1 cellular context compared by ENCODE assay signal in the genomic region with DNA sequence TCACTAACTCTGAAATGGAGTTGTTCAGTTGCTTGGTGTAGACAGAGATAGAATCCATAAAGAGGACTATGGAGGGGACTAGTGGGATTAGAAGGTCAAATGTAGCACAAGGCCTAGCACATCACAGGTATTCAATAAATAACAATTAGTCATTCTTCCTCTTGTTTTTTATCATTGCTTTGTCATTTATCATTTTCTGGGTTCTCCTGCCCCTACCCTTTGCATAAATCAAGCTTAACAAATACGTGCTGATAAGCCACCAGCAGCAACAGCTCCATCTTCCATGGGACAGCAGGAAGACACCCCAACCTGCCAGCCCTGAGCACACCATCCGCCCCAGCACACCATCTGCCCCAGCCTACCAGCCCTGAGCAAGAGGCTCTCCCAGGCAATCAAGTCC.
TF ChIP-seq lines count a peak whose summit lies in the region.

No MANE protein-coding gene starts in this region.

TF ChIP-seq in WTC11, 78 proteins besides CTCF, POLR2A, EP300 and RAD21 (continued from another document):
- TF ChIP-seq ZNF121 (CRISPR knock-in tag; IDR thresholded peaks at IDR 0.05) (no peak), TEAD1 (CRISPR knock-in tag; IDR thresholded peaks at IDR 0.05) (no peak), TCF7 (CRISPR knock-in tag; IDR thresholded peaks at IDR 0.05; ENCODE audit: low read depth) (no peak), GABPB1 (CRISPR knock-in tag; IDR thresholded peaks at IDR 0.05) (no peak), NFYB (CRISPR knock-in tag; conservative IDR thresholded peaks at IDR 0.05; ENCODE audit: low read depth) (no peak), OVOL2 (CRISPR knock-in tag; IDR thresholded peaks at IDR 0.05; ENCODE audit: borderline replicate concordance) (no peak), CREM (CRISPR knock-in tag; IDR thresholded peaks at IDR 0.05) (no peak), FOXP1 (CRISPR knock-in tag; IDR thresholded peaks at IDR 0.05; ENCODE audit: borderline replicate concordance) (no peak), PRRX2 (CRISPR knock-in tag; IDR thresholded peaks at IDR 0.05) (no peak), NFATC4 (CRISPR knock-in tag; IDR thresholded peaks at IDR 0.05) (no peak), MYBL2 (CRISPR knock-in tag; IDR thresholded peaks at IDR 0.05) (no peak)
- TF ChIP-seq, protein P1, sequence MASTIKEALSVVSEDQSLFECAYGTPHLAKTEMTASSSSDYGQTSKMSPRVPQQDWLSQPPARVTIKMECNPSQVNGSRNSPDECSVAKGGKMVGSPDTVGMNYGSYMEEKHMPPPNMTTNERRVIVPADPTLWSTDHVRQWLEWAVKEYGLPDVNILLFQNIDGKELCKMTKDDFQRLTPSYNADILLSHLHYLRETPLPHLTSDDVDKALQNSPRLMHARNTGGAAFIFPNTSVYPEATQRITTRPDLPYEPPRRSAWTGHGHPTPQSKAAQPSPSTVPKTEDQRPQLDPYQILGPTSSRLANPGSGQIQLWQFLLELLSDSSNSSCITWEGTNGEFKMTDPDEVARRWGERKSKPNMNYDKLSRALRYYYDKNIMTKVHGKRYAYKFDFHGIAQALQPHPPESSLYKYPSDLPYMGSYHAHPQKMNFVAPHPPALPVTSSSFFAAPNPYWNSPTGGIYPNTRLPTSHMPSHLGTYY (CRISPR knock-in tag; IDR thresholded peaks at IDR 0.05): no peak
- TF ChIP-seq, protein P2, sequence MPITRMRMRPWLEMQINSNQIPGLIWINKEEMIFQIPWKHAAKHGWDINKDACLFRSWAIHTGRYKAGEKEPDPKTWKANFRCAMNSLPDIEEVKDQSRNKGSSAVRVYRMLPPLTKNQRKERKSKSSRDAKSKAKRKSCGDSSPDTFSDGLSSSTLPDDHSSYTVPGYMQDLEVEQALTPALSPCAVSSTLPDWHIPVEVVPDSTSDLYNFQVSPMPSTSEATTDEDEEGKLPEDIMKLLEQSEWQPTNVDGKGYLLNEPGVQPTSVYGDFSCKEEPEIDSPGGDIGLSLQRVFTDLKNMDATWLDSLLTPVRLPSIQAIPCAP (CRISPR knock-in tag; IDR thresholded peaks at IDR 0.05): no peak
- TF ChIP-seq, protein P3, sequence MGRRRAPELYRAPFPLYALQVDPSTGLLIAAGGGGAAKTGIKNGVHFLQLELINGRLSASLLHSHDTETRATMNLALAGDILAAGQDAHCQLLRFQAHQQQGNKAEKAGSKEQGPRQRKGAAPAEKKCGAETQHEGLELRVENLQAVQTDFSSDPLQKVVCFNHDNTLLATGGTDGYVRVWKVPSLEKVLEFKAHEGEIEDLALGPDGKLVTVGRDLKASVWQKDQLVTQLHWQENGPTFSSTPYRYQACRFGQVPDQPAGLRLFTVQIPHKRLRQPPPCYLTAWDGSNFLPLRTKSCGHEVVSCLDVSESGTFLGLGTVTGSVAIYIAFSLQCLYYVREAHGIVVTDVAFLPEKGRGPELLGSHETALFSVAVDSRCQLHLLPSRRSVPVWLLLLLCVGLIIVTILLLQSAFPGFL (CRISPR knock-in tag; IDR thresholded peaks at IDR 0.05; ENCODE audit: borderline replicate concordance): no peak
- TF ChIP-seq, protein P4, sequence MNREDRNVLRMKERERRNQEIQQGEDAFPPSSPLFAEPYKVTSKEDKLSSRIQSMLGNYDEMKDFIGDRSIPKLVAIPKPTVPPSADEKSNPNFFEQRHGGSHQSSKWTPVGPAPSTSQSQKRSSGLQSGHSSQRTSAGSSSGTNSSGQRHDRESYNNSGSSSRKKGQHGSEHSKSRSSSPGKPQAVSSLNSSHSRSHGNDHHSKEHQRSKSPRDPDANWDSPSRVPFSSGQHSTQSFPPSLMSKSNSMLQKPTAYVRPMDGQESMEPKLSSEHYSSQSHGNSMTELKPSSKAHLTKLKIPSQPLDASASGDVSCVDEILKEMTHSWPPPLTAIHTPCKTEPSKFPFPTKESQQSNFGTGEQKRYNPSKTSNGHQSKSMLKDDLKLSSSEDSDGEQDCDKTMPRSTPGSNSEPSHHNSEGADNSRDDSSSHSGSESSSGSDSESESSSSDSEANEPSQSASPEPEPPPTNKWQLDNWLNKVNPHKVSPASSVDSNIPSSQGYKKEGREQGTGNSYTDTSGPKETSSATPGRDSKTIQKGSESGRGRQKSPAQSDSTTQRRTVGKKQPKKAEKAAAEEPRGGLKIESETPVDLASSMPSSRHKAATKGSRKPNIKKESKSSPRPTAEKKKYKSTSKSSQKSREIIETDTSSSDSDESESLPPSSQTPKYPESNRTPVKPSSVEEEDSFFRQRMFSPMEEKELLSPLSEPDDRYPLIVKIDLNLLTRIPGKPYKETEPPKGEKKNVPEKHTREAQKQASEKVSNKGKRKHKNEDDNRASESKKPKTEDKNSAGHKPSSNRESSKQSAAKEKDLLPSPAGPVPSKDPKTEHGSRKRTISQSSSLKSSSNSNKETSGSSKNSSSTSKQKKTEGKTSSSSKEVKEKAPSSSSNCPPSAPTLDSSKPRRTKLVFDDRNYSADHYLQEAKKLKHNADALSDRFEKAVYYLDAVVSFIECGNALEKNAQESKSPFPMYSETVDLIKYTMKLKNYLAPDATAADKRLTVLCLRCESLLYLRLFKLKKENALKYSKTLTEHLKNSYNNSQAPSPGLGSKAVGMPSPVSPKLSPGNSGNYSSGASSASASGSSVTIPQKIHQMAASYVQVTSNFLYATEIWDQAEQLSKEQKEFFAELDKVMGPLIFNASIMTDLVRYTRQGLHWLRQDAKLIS (CRISPR knock-in tag; IDR thresholded peaks at IDR 0.05; ENCODE audit: borderline replicate concordance): no peak
- TF ChIP-seq, protein P5, sequence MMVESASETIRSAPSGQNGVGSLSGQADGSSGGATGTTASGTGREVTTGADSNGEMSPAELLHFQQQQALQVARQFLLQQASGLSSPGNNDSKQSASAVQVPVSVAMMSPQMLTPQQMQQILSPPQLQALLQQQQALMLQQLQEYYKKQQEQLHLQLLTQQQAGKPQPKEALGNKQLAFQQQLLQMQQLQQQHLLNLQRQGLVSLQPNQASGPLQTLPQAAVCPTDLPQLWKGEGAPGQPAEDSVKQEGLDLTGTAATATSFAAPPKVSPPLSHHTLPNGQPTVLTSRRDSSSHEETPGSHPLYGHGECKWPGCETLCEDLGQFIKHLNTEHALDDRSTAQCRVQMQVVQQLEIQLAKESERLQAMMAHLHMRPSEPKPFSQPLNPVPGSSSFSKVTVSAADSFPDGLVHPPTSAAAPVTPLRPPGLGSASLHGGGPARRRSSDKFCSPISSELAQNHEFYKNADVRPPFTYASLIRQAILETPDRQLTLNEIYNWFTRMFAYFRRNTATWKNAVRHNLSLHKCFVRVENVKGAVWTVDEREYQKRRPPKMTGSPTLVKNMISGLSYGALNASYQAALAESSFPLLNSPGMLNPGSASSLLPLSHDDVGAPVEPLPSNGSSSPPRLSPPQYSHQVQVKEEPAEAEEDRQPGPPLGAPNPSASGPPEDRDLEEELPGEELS (CRISPR knock-in tag; IDR thresholded peaks at IDR 0.05): no peak
